1 cellular context compared by ENCODE assay signal in genomic region chr5:142024771-142025304, GRCh38.
A peak's percentile ranks its signal among the peaks of the same experiment; 100 is the strongest.
TF ChIP-seq lines count a peak whose summit lies in the region.

No MANE protein-coding gene starts in this region.

TF ChIP-seq in HEK293, 187 proteins besides CTCF, POLR2A, EP300 and RAD21 (continued from another document and continues in another):
- TF ChIP-seq SP7 (tag by site-specific recombination; IDR thresholded peaks at IDR 0.05) (peak; percentile 71), ZNF768 (tag by site-specific recombination; IDR thresholded peaks at IDR 0.05) (no peak), ZNF513 (tag by site-specific recombination; IDR thresholded peaks at IDR 0.05) (no peak), ZBTB8A (tag by site-specific recombination; IDR thresholded peaks at IDR 0.05) (peak; percentile 26; the same call in 1 of the 2 replicates), GFI1B (tag by site-specific recombination; IDR thresholded peaks at IDR 0.05) (no peak; the same call in 1 of the 2 replicates), ZNF24 (tag by site-specific recombination; IDR thresholded peaks at IDR 0.05) (peak; percentile 68; the same call in 1 of the 2 replicates), GLIS1 (tag by site-specific recombination; IDR thresholded peaks at IDR 0.05) (peak; percentile 51; the same call in 1 of the 2 replicates), ZNF324 (tag by site-specific recombination; IDR thresholded peaks at IDR 0.05) (peak; percentile 60; the same call in 1 of the 2 replicates), IKZF3 (tag by site-specific recombination; IDR thresholded peaks at IDR 0.05) (peak; percentile 94), ZNF140 (tag by site-specific recombination; IDR thresholded peaks at IDR 0.05) (no peak), ZNF792 (tag by site-specific recombination; IDR thresholded peaks at IDR 0.05) (no peak), ZNF132 (tag by site-specific recombination; IDR thresholded peaks at IDR 0.05; ENCODE audit: borderline replicate concordance) (no peak), ZNF221 (tag by site-specific recombination; IDR thresholded peaks at IDR 0.05; ENCODE audit: borderline replicate concordance) (no peak), ZNF335 (tag by site-specific recombination; conservative IDR thresholded peaks at IDR 0.05) (peak; percentile 76), ZSCAN30 (tag by site-specific recombination; IDR thresholded peaks at IDR 0.05) (no peak; the same call in 1 of the 2 replicates), ZSCAN4 (tag by site-specific recombination; IDR thresholded peaks at IDR 0.05) (no peak), ZNF394 (tag by site-specific recombination; IDR thresholded peaks at IDR 0.05; ENCODE audit: borderline replicate concordance) (no peak; the same call in 1 of the 2 replicates), ZNF114 (tag by site-specific recombination; IDR thresholded peaks at IDR 0.05) (no peak), MYNN (tag by site-specific recombination; IDR thresholded peaks at IDR 0.05; ENCODE audit: borderline replicate concordance) (no peak), HOXA7 (CRISPR knock-in tag; IDR thresholded peaks at IDR 0.05; ENCODE audit: borderline replicate concordance) (no peak), MEIS1 (CRISPR knock-in tag; IDR thresholded peaks at IDR 0.05; ENCODE audit: borderline replicate concordance) (no peak), KLF1 (tag by site-specific recombination; IDR thresholded peaks at IDR 0.05) (no peak), ZNF211 (tag by site-specific recombination; IDR thresholded peaks at IDR 0.05; ENCODE audit: low read depth) (no peak), REPIN1 (tag by site-specific recombination; IDR thresholded peaks at IDR 0.05; ENCODE audit: low read depth) (no peak), TCF7L2 (IDR thresholded peaks at IDR 0.05; ENCODE audit: borderline replicate concordance, low read depth, low read length) (no peak), ZNF585B (tag by site-specific recombination; IDR thresholded peaks at IDR 0.05) (no peak), ZNF175 (tag by site-specific recombination; IDR thresholded peaks at IDR 0.05) (no peak), PRDM10 (tag by site-specific recombination; IDR thresholded peaks at IDR 0.05) (peak; percentile 85), ZNF837 (tag by site-specific recombination; IDR thresholded peaks at IDR 0.05) (no peak), ZNF184 (tag by site-specific recombination; IDR thresholded peaks at IDR 0.05) (no peak), ZNF362 (tag by site-specific recombination; IDR thresholded peaks at IDR 0.05) (peak; percentile 99), ZNF561 (tag by site-specific recombination; IDR thresholded peaks at IDR 0.05; ENCODE audit: borderline replicate concordance) (peak; percentile 76; the same call in 1 of the 2 replicates), INSM2 (tag by site-specific recombination; IDR thresholded peaks at IDR 0.05) (0 out of 2 replicates have a peak, but pooled peaks have one; percentile 45), ZSCAN23 (tag by site-specific recombination; IDR thresholded peaks at IDR 0.05) (no peak), ZNF830 (tag by site-specific recombination; IDR thresholded peaks at IDR 0.05; ENCODE audit: low read depth) (no peak), SP3 (tag by site-specific recombination; IDR thresholded peaks at IDR 0.05) (peak; percentile 50; the same call in 1 of the 2 replicates), SETDB1 (IDR thresholded peaks at IDR 0.05; ENCODE audit: insufficient read length, low read length) (no peak), ZNF555 (tag by site-specific recombination; conservative IDR thresholded peaks at IDR 0.05) (no peak), ZNF18 (tag by site-specific recombination; IDR thresholded peaks at IDR 0.05) (no peak), YY1 (tag by site-specific recombination; IDR thresholded peaks at IDR 0.05) (no peak), ZNF311 (tag by site-specific recombination; IDR thresholded peaks at IDR 0.05; ENCODE audit: borderline replicate concordance) (no peak), BCL6B (tag by site-specific recombination; IDR thresholded peaks at IDR 0.05) (no peak), ZNF776 (tag by site-specific recombination; IDR thresholded peaks at IDR 0.05; ENCODE audit: borderline replicate concordance) (no peak), ZNF133 (tag by site-specific recombination; IDR thresholded peaks at IDR 0.05) (no peak), MZF1 (tag by site-specific recombination; IDR thresholded peaks at IDR 0.05; ENCODE audit: borderline replicate concordance) (no peak), ZNF280C (tag by site-specific recombination; IDR thresholded peaks at IDR 0.05) (no peak), OSR2 (tag by site-specific recombination; IDR thresholded peaks at IDR 0.05) (peak; percentile 59; the same call in 1 of the 2 replicates), ZFHX2 (tag by site-specific recombination; conservative IDR thresholded peaks at IDR 0.05) (no peak), SCRT2 (tag by site-specific recombination; IDR thresholded peaks at IDR 0.05) (no peak), ZNF48 (tag by site-specific recombination; IDR thresholded peaks at IDR 0.05) (no peak), ZNF626 (tag by site-specific recombination; IDR thresholded peaks at IDR 0.05) (no peak), ZSCAN18 (tag by site-specific recombination; IDR thresholded peaks at IDR 0.05) (no peak)
